37 cellular contexts compared by ENCODE assay signal in genomic region chr3:143658116-143658515, GRCh38.
"Had no signal": no experiment of that assay in that cellular context is flagged by ENCODE, and none has a peak within 500 bp of the region (broad histone marks: within the 10 kb centered on the region; RNA-seq: fewer than 3 reads in every experiment).

No MANE protein-coding gene starts in this region.

- H3K4me1 Mint-ChIP-seq: activated B cell treated with CpG ODN at 0.5 μM for 24 hours; activated CD4-positive, alpha-beta T cell treated with anti-CD3 and anti-CD28 coated beads, Interleukin-2, amount 10 ng/mL, durations not matched to agents 24 days and 14 days; activated naive CD8-positive, alpha-beta T cell treated with anti-CD3 and anti-CD28 coated beads for 36 hours; activated T-helper 17 cell treated with anti-CD3 and anti-CD28 coated beads, Interleukin-2, amount 50 U/mL, for 72 hours had no signal

- H3K36me3 Mint-ChIP-seq: activated CD4-positive, alpha-beta memory T cell treated with anti-CD3 and anti-CD28 coated beads for 36 hours; activated naive CD8-positive, alpha-beta T cell treated with anti-CD3 and anti-CD28 coated beads for 36 hours had no signal

- ATAC-seq: activated CD8-positive, alpha-beta T cell treated with anti-CD3 and anti-CD28 coated beads for 36 hours; activated naive CD4-positive, alpha-beta T cell treated with anti-CD3 and anti-CD28 coated beads, Interleukin-2, amount 50 U/mL, for 72 hours; activated T-cell treated with anti-CD3 and anti-CD28 coated beads, Interleukin-2, amount 50 U/mL, for 4 hours; activated T-cell treated with anti-CD3 and anti-CD28 coated beads, Interleukin-2, amount 50 U/mL, for 72 hours; activated T-helper 17 cell treated with anti-CD3 and anti-CD28 coated beads, Interleukin-2, amount 50 U/mL, for 72 hours; body of pancreas had no signal

- DNase-seq: activated B cell treated with CpG ODN at 0.5 μM for 24 hours; activated CD4-positive, alpha-beta memory T cell treated with anti-CD3 and anti-CD28 coated beads for 36 hours; activated CD4-positive, alpha-beta T cell treated with anti-CD3 and anti-CD28 coated beads for 4 hours; activated CD4-positive, alpha-beta T cell treated with anti-CD3 and anti-CD28 coated beads, Interleukin-2, amount 10 ng/mL, durations not matched to agents 24 days and 14 days; activated CD4-positive, alpha-beta T cell treated with anti-CD3 and anti-CD28 coated beads, Interleukin-2, amount 50 U/mL, for 1 hour; activated CD4-positive, alpha-beta T cell treated with anti-CD3 and anti-CD28 coated beads, Interleukin-2, amount 50 U/mL, for 4 hours; activated CD4-positive, CD25-positive, alpha-beta regulatory T cell treated with anti-CD3 and anti-CD28 coated beads, Interleukin-2, amount 50 U/mL, for 72 hours; activated CD8-positive, alpha-beta memory T cell treated with anti-CD3 and anti-CD28 coated beads, Interleukin-2, amount 50 U/mL, for 4 hours; activated CD8-positive, alpha-beta T cell treated with anti-CD3 and anti-CD28 coated beads for 36 hours; activated effector memory CD4-positive, alpha-beta T cell treated with anti-CD3 and anti-CD28 coated beads, Interleukin-2, amount 50 U/mL, for 16 hours; activated gamma-delta T cell treated with Interleukin-2 at 50 U/mL for 16 hours; activated naive CD4-positive, alpha-beta T cell; activated naive CD4-positive, alpha-beta T cell treated with anti-CD3 and anti-CD28 coated beads for 36 hours; activated naive CD4-positive, alpha-beta T cell treated with anti-CD3 and anti-CD28 coated beads, Interleukin-2, amount 50 U/mL, for 16 hours; activated naive CD8-positive, alpha-beta T cell treated with anti-CD3 and anti-CD28 coated beads for 36 hours; activated T-cell treated with anti-CD3 and anti-CD28 coated beads for 4 hours; activated T-cell treated with anti-CD3 and anti-CD28 coated beads, Interleukin-2, amount 50 U/mL, for 1 hour; activated T-cell treated with anti-CD3 and anti-CD28 coated beads, Interleukin-2, amount 50 U/mL, for 4 hours; activated T-cell treated with anti-CD3 and anti-CD28 coated beads, Interleukin-2, amount 50 U/mL, for 72 hours; adrenal gland; amniotic stem cell; aorta; body of pancreas; brain microvascular endothelial cell; central memory CD4-positive, alpha-beta T cell; T-helper 1 cell; T-helper 2 cell; T-helper 9 cell had no signal

- H3K27me3 Mint-ChIP-seq: activated B cell treated with CpG ODN at 0.5 μM for 24 hours; activated CD4-positive, alpha-beta memory T cell treated with anti-CD3 and anti-CD28 coated beads for 36 hours; activated CD4-positive, alpha-beta T cell treated with anti-CD3 and anti-CD28 coated beads, Interleukin-2, amount 10 ng/mL, durations not matched to agents 24 days and 14 days; activated CD8-positive, alpha-beta T cell treated with anti-CD3 and anti-CD28 coated beads for 36 hours; activated naive CD8-positive, alpha-beta T cell treated with anti-CD3 and anti-CD28 coated beads for 36 hours; activated T-helper 17 cell treated with anti-CD3 and anti-CD28 coated beads, Interleukin-2, amount 50 U/mL, for 72 hours had no signal

- H3K4me3 ChIP-seq: adrenal gland, body of pancreas, breast epithelium had no signal

- H3K27me3 ChIP-seq: adrenal gland, body of pancreas, brain microvascular endothelial cell, breast epithelium had no signal

- H3K4me3 Mint-ChIP-seq: activated B cell treated with CpG ODN at 0.5 μM for 24 hours; activated CD4-positive, alpha-beta memory T cell treated with anti-CD3 and anti-CD28 coated beads for 36 hours; activated CD4-positive, alpha-beta T cell treated with anti-CD3 and anti-CD28 coated beads, Interleukin-2, amount 10 ng/mL, durations not matched to agents 24 days and 14 days; activated CD8-positive, alpha-beta T cell treated with anti-CD3 and anti-CD28 coated beads for 36 hours; activated naive CD4-positive, alpha-beta T cell treated with anti-CD3 and anti-CD28 coated beads for 36 hours; activated naive CD8-positive, alpha-beta T cell treated with anti-CD3 and anti-CD28 coated beads for 36 hours; activated T-cell treated with anti-CD3 and anti-CD28 coated beads, Interleukin-2, amount 50 U/mL, for 4 hours; activated T-cell treated with anti-CD3 and anti-CD28 coated beads, Interleukin-2, amount 50 U/mL, for 72 hours; activated T-helper 1 cell treated with anti-CD3 and anti-CD28 coated beads, Interleukin-12 subunit alpha, Interleukin-12 subunit beta, Interleukin-2, Interleukin-4 antibody, amounts not matched to agents 30 ng/mL and 10 ng/mL and 1 ng/mL, durations not matched to agents 14 hours and 24 hours and 36 hours; activated T-helper 17 cell treated with anti-CD3 and anti-CD28 coated beads, Interleukin-2, amount 50 U/mL, for 72 hours; T-helper 1 cell treated with Interleukin-12 subunit alpha and Interleukin-12 subunit beta and Interleukin-4 antibody, amounts not matched to agents 30 μg/mL and 1 μg/mL, for 36 hours; T-helper 2 cell treated with Interferon-gamma antibody and Interleukin-4, amounts not matched to agents 5 μg/mL and 100 μg/mL, for 36 hours had no signal

- H3K4me1 ChIP-seq: adrenal gland, body of pancreas, breast epithelium had no signal

- FAIRE-seq: astrocyte, TTC549 had no signal

- H3K27ac ChIP-seq: adrenal gland, body of pancreas, brain microvascular endothelial cell, breast epithelium, VCaP had no signal

- H3K27ac Mint-ChIP-seq: activated B cell treated with CpG ODN at 0.5 μM for 24 hours; activated CD4-positive, alpha-beta memory T cell treated with anti-CD3 and anti-CD28 coated beads for 36 hours; activated CD4-positive, alpha-beta T cell treated with anti-CD3 and anti-CD28 coated beads, Interleukin-2, amount 10 ng/mL, durations not matched to agents 24 days and 14 days; activated CD8-positive, alpha-beta T cell treated with anti-CD3 and anti-CD28 coated beads for 36 hours; activated naive CD4-positive, alpha-beta T cell treated with anti-CD3 and anti-CD28 coated beads for 36 hours; activated naive CD8-positive, alpha-beta T cell treated with anti-CD3 and anti-CD28 coated beads for 36 hours; activated T-cell treated with anti-CD3 and anti-CD28 coated beads, Interleukin-2, amount 50 U/mL, for 72 hours; activated T-helper 1 cell treated with anti-CD3 and anti-CD28 coated beads, Interleukin-12 subunit alpha, Interleukin-12 subunit beta, Interleukin-2, Interleukin-4 antibody, amounts not matched to agents 30 ng/mL and 10 ng/mL and 1 ng/mL, durations not matched to agents 14 hours and 24 hours and 36 hours; activated T-helper 17 cell treated with anti-CD3 and anti-CD28 coated beads, Interleukin-2, amount 50 U/mL, for 72 hours; T-helper 1 cell treated with Interleukin-12 subunit alpha and Interleukin-12 subunit beta and Interleukin-4 antibody, amounts not matched to agents 30 μg/mL and 1 μg/mL, for 36 hours; T-helper 2 cell treated with Interferon-gamma antibody and Interleukin-4, amounts not matched to agents 5 μg/mL and 100 μg/mL, for 36 hours had no signal

- H3K9me3 Mint-ChIP-seq: activated B cell treated with CpG ODN at 0.5 μM for 24 hours; activated CD4-positive, alpha-beta memory T cell treated with anti-CD3 and anti-CD28 coated beads for 36 hours; activated CD4-positive, alpha-beta T cell treated with anti-CD3 and anti-CD28 coated beads, Interleukin-2, amount 10 ng/mL, durations not matched to agents 24 days and 14 days; activated CD8-positive, alpha-beta T cell treated with anti-CD3 and anti-CD28 coated beads for 36 hours; activated naive CD4-positive, alpha-beta T cell treated with anti-CD3 and anti-CD28 coated beads for 36 hours; activated naive CD8-positive, alpha-beta T cell treated with anti-CD3 and anti-CD28 coated beads for 36 hours; activated T-cell treated with anti-CD3 and anti-CD28 coated beads, Interleukin-2, amount 50 U/mL, for 4 hours; activated T-helper 1 cell treated with anti-CD3 and anti-CD28 coated beads, Interleukin-12 subunit alpha, Interleukin-12 subunit beta, Interleukin-2, Interleukin-4 antibody, amounts not matched to agents 30 ng/mL and 10 ng/mL and 1 ng/mL, durations not matched to agents 14 hours and 24 hours and 36 hours; activated T-helper 17 cell treated with anti-CD3 and anti-CD28 coated beads, Interleukin-2, amount 50 U/mL, for 72 hours; T-helper 2 cell treated with Interferon-gamma antibody and Interleukin-4, amounts not matched to agents 5 μg/mL and 100 μg/mL, for 36 hours had no signal

- H3K9me3 ChIP-seq: adrenal gland, body of pancreas, breast epithelium had no signal

- H3K36me3 ChIP-seq: adrenal gland, brain microvascular endothelial cell, breast epithelium had no signal
